In the genomic region with DNA sequence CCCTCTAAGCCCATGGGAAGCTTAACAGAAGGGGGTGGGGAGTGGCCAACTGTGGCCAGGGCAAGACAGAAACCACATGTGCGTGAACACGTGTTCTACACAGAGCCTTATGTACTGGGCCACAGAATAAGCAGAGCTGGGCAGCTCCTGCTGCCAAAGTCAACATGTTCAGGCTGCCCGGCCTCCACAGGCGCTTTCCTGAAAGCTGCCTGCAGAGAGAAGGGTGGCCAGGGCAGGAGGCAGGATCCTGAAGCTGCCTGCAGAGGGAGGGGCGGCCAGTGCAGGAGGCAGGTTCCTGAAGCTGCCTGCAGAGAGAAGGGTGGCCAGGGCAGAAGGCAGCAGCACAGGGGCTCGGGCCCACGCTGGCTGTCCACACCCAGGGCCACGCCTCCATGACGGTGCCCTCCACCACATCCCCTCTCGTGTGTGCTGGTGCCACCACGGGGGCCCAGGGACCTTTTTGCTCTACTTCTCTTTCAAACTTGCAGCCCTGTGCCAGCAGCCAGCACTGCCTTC, we compare ENCODE assay signal across 8 cellular contexts.
A peak's percentile ranks its signal among the peaks of the same experiment; 100 is the strongest.
DNase-seq lines count a peak whose midpoint lies in the region; ATAC-seq and TF ChIP-seq lines count a peak whose summit lies in the region.

No MANE protein-coding gene starts in this region.

- intact Hi-C loops in dorsolateral prefrontal cortex (cut with DNase I): no loop called here

- H3K27me3 ChIP-seq in DND-41 (ENCODE audit: insufficient read depth, low read length, poor library complexity) (no peaks in the 10 kb centered on the region), dorsolateral prefrontal cortex (no peaks in the 10 kb centered on the region), mucosa of rectum (ENCODE audit: control insufficient read depth in 2 of 2, insufficient read depth in 2 of 2, low read length in 2 of 2) (no peaks in the 10 kb centered on the region)

- peaks cover 94% of the 10 kb centered on the region for H4K20me1 ChIP-seq in DND-41 (ENCODE audit: insufficient read depth, low read length)

- H3K4me1 ChIP-seq in DND-41 (ENCODE audit: insufficient read depth, low read length) (peaks cover 10% of the 10 kb centered on the region; the same call in 1 of the 2 replicates), mucosa of rectum (ENCODE audit: control insufficient read depth in 2 of 2, insufficient read depth in 2 of 2, low read length in 2 of 2) (peaks cover 21 to 29% of the 10 kb centered on the region in 2 donors)

- ATAC-seq in DND-41 (ENCODE audit: insufficient read depth, low read depth): peak; percentile 15; the same call in 2 of the 3 replicates
- no peak for ATAC-seq in GM18858 (IDR thresholded peaks at IDR 0.05; ENCODE audit: unreplicated experiment)
- no peak for ATAC-seq in GM21447 (IDR thresholded peaks at IDR 0.05; ENCODE audit: unreplicated experiment)
- ATAC-seq in GM21360 (IDR thresholded peaks at IDR 0.05; ENCODE audit: unreplicated experiment): no peak

- H3K4me3 ChIP-seq in DND-41 (ENCODE audit: low read depth in 1 of 2, low read length in 2 of 2) (no peak overlapping the region), dorsolateral prefrontal cortex (peak overlapping the region in 6 of 59 donors; percentile 2 to 15 (median 5)), mucosa of rectum (ENCODE audit: low read length in 2 of 2) (no peak overlapping the region)

- no peak for TF ChIP-seq CTCF in DND-41 (IDR thresholded peaks at IDR 0.05; ENCODE audit: borderline replicate concordance, extremely low read depth, low read length, poor library complexity, severe bottlenecking)
- peak in 7 of 56 donors; percentile 5 to 33 (median 15) for TF ChIP-seq CTCF in dorsolateral prefrontal cortex (IDR thresholded peaks at IDR 0.05 in 54 of 56, conservative IDR thresholded peaks at IDR 0.05 in 2 of 56; ENCODE audit: low read depth in 1 of 56, partially characterized antibody in 56 of 56)

- H2AFZ ChIP-seq in DND-41 (ENCODE audit: low read depth, low read length): no peak overlapping the region

- H3K27ac ChIP-seq in DND-41 (ENCODE audit: low read length) (no peak overlapping the region), dorsolateral prefrontal cortex (peak overlapping the region in 32 of 59 donors; percentile 0 to 61 (median 36)), mucosa of rectum (ENCODE audit: low read depth in 2 of 2, low read length in 2 of 2) (peak overlapping the region; percentile 17 to 32)

- DNase-seq in DND-41 (no peak), RPMI7951 (ENCODE audit: low read depth) (peak; percentile 86), dorsolateral prefrontal cortex (peak in 4 of 10 donors; percentile 44 to 70 (median 56)), NCI-H226 (no peak)

- peaks cover 99% of the 10 kb centered on the region for H3K79me2 ChIP-seq in DND-41 (ENCODE audit: insufficient read depth, low read length)

- H3K9me3 ChIP-seq in DND-41 (ENCODE audit: insufficient read depth, low read length, severe bottlenecking) (no peaks in the 10 kb centered on the region), mucosa of rectum (ENCODE audit: control insufficient read depth in 2 of 2, low read length in 2 of 2) (no peaks in the 10 kb centered on the region)

- H3K9ac ChIP-seq in DND-41 (ENCODE audit: low read depth, low read length) (no peak overlapping the region), mucosa of rectum (ENCODE audit: low read depth in 1 of 2, low read length in 2 of 2) (no peak overlapping the region)

- peaks cover 47% of the 10 kb centered on the region for H3K36me3 ChIP-seq in DND-41 (ENCODE audit: insufficient read depth, low read length)
- H3K36me3 ChIP-seq in mucosa of rectum (ENCODE audit: control insufficient read depth in 2 of 2, insufficient read depth in 2 of 2, low read length in 2 of 2): peaks cover 0 to 2% of the 10 kb centered on the region in 2 donors

- H3K4me2 ChIP-seq in DND-41 (ENCODE audit: insufficient read depth, low read length): no peak overlapping the region
